Comparison of ENCODE assay signal across 20 cellular contexts in the genomic region with DNA sequence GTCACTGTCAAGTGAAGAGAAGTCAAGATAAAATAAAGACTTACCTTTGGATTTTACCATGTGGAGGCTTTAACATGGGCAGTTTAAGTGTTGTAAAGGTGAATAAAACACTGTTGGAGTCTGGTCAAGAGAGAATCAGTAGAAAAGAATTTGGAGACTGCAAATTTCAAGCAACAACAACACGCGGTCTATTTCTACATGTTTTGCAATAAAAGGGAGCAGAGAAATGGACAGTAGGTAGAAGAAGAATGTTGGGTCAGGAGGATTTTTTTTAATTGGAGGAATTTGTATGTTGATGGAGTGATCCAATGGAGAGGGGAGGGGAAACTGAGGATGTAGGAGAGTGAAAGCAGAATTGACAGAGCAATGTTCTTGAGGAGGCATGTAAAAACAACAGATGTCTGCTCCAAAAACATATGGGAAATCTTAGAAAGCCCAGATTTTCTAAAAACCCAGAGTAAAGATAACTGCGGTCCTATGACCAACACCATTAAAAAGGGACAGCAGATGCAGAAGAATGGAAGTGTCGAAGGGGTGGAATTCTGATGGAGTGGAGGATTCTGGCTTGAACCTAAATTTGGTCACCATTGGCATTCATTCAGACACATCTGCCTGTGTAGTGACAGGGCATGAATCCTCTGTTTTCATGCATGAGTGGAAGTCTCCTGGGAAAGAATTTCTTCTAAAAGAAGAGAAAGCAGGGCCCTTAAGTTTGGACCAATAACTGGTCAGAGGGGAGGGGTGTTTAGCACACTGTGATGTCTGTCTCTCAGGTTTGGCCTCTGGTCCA.
"Had no signal": no experiment of that assay in that cellular context is flagged by ENCODE, and none has a peak within 500 bp of the region (broad histone marks: within the 10 kb centered on the region; RNA-seq: fewer than 3 reads in every experiment).

No MANE protein-coding gene starts in this region.

- H3K36me3 Mint-ChIP-seq: activated naive CD4-positive, alpha-beta T cell treated with anti-CD3 and anti-CD28 coated beads, Interleukin-2, amount 10 ng/mL, durations not matched to agents 7 days and 5 days had no signal

- H3K79me2 ChIP-seq: hepatocyte had no signal

- H3K9me3 ChIP-seq: transverse colon, uterus had no signal

- H3K27me3 Mint-ChIP-seq: activated naive CD4-positive, alpha-beta T cell treated with anti-CD3 and anti-CD28 coated beads, Interleukin-2, amount 10 ng/mL, durations not matched to agents 7 days and 5 days; dendritic cell treated with granulocyte-macrophage colony-stimulating factor and Interleukin-4, amounts not matched to agents 40 ng/mL and 50 ng/mL, for 4 days; progenitor cell of endocrine pancreas; T-helper 17 cell had no signal

- H3K27ac Mint-ChIP-seq: activated naive CD4-positive, alpha-beta T cell treated with anti-CD3 and anti-CD28 coated beads, Interleukin-2, amount 10 ng/mL, durations not matched to agents 7 days and 5 days; dendritic cell treated with granulocyte-macrophage colony-stimulating factor and Interleukin-4, amounts not matched to agents 40 ng/mL and 50 ng/mL, for 4 days; progenitor cell of endocrine pancreas; T-helper 17 cell had no signal

- H3K4me1 ChIP-seq: uterus had no signal

- H3K27me3 ChIP-seq: hepatocyte, transverse colon, uterus had no signal

- H3K36me3 ChIP-seq: transverse colon, uterus had no signal

- H3K9me3 Mint-ChIP-seq: activated naive CD4-positive, alpha-beta T cell treated with anti-CD3 and anti-CD28 coated beads, Interleukin-2, amount 10 ng/mL, durations not matched to agents 7 days and 5 days; dendritic cell treated with granulocyte-macrophage colony-stimulating factor and Interleukin-4, amounts not matched to agents 40 ng/mL and 50 ng/mL, for 4 days had no signal

- DNase-seq: activated CD4-positive, alpha-beta T cell treated with anti-CD3 and anti-CD28 coated beads, Interleukin-2, amount 50 U/mL, for 1 hour; activated CD4-positive, CD25-positive, alpha-beta regulatory T cell treated with anti-CD3 and anti-CD28 coated beads, Interleukin-2, amount 50 U/mL, for 72 hours; activated CD8-positive, alpha-beta memory T cell treated with anti-CD3 and anti-CD28 coated beads, Interleukin-2, amount 50 U/mL, for 4 hours; activated effector memory CD4-positive, alpha-beta T cell treated with Interleukin-2 at 50 U/mL for 16 hours; activated naive CD4-positive, alpha-beta T cell treated with anti-CD3 and anti-CD28 coated beads, Interleukin-2, amount 10 ng/mL, durations not matched to agents 7 days and 5 days; activated T-cell treated with anti-CD3 and anti-CD28 coated beads, Interleukin-2, amount 50 U/mL, for 48 hours; effector CD8-positive, alpha-beta T cell; foreskin fibroblast; midbrain; stimulated activated CD4-positive, alpha-beta T cell treated with anti-CD3 and anti-CD28 coated beads, Interleukin-12 subunit alpha, Interleukin-12 subunit beta, amount 100 ng/mL, for 4 hours; stimulated activated CD4-positive, alpha-beta T cell treated with anti-CD3 and anti-CD28 coated beads, Interleukin-1b, Interleukin-23, amount 100 ng/mL, for 48 hours; stimulated activated CD8-positive, alpha-beta memory T cell treated with anti-CD3 and anti-CD28 coated beads, Interleukin-4, amount 100 ng/mL, for 48 hours; stimulated activated naive CD4-positive, alpha-beta T cell; T-helper 17 cell; transverse colon; uterus had no signal

- H3K27ac ChIP-seq: hepatocyte, transverse colon, VCaP had no signal

- H3K4me1 Mint-ChIP-seq: activated naive CD4-positive, alpha-beta T cell treated with anti-CD3 and anti-CD28 coated beads, Interleukin-2, amount 10 ng/mL, durations not matched to agents 7 days and 5 days; T-helper 17 cell had no signal

- H3K4me2 ChIP-seq: hepatocyte had no signal

- H2AFZ ChIP-seq: hepatocyte had no signal

- H3K4me3 Mint-ChIP-seq: activated naive CD4-positive, alpha-beta T cell treated with anti-CD3 and anti-CD28 coated beads, Interleukin-2, amount 10 ng/mL, durations not matched to agents 7 days and 5 days; dendritic cell treated with granulocyte-macrophage colony-stimulating factor and Interleukin-4, amounts not matched to agents 40 ng/mL and 50 ng/mL, for 4 days; T-helper 17 cell had no signal

- H3K4me3 ChIP-seq: hepatocyte, transverse colon, uterus had no signal
